4 cellular contexts compared by ENCODE assay signal in the genomic region with DNA sequence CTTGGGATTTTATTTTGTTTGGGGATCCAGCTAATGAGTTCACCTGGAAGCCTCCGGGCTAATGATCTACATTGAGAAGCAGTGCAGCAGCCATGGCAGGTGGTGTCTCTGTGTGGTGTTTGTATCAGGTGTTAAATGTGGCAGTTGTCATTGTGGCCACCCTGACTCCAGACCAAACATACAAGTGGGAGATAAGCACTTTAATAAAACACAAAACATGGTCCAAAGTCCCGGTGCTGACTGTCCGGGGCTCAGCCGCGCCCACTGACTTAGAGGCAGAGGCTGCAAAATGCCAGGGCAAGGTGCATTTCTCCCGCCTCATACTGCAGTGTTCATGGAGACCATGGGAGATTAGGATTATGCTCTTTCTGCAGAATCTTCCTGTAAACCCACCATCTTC. TPM values are rescaled to one million over a fixed set of nuclear protein-coding genes. Genes with fewer than 3 reads are reported as not detected.
"Had no signal": no experiment of that assay in that cellular context is flagged by ENCODE, and none has a peak within 500 bp of the region (broad histone marks: within the 10 kb centered on the region; RNA-seq: fewer than 3 reads in every experiment).

No MANE protein-coding gene starts in this region.

RNA-seq across cellular contexts. Expression of a gene that starts 23.6 kb away (rescaled TPM):
- total RNA-seq: LHCN-M2, M059J, MCF 10A, NCI-H460 had no signal

RNA-seq across cellular contexts. Expression of a gene that starts 58.5 kb away (rescaled TPM):
- total RNA-seq: LHCN-M2, MCF 10A, NCI-H460 had no signal
